1 cellular context compared by ENCODE assay signal in the genomic region with DNA sequence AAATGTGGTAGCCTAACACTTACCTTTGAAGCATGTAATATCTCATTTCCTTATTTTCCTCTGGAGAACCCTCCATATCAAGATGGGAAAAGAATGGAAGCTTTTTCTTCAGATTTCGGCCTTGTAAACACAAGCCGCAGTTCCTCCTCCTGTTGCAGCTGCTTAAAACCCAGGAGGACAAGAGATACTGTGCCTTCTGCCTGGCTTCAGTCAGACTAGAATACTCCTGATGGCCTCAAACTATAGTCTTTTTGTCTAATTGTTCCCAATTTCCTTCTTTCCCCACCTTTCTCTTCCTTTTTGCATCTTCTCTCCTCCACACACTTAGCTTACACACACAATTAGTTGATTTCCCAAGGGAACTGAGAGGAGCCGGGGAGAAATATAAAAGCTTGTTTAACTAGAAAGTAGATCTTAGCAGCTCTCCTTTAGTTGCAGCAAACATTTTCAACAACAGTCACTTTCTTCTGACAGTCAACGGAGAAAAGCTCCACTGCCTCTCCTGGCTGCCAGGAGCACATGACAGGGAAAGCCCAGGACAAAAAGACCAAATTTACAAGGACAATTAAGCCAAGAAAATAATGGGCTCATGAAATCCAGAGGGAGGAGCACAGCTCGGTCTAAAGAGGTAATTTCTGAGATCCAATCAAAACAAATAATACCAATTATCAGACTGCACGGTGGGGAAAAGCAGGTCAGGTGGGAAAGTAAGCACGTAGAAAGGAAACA.
TF ChIP-seq lines count a peak whose summit lies in the region.

No MANE protein-coding gene starts in this region.

TF ChIP-seq in HEK293, 187 proteins besides CTCF, POLR2A, EP300 and RAD21 (continued from another document):
- TF ChIP-seq, protein P1, sequence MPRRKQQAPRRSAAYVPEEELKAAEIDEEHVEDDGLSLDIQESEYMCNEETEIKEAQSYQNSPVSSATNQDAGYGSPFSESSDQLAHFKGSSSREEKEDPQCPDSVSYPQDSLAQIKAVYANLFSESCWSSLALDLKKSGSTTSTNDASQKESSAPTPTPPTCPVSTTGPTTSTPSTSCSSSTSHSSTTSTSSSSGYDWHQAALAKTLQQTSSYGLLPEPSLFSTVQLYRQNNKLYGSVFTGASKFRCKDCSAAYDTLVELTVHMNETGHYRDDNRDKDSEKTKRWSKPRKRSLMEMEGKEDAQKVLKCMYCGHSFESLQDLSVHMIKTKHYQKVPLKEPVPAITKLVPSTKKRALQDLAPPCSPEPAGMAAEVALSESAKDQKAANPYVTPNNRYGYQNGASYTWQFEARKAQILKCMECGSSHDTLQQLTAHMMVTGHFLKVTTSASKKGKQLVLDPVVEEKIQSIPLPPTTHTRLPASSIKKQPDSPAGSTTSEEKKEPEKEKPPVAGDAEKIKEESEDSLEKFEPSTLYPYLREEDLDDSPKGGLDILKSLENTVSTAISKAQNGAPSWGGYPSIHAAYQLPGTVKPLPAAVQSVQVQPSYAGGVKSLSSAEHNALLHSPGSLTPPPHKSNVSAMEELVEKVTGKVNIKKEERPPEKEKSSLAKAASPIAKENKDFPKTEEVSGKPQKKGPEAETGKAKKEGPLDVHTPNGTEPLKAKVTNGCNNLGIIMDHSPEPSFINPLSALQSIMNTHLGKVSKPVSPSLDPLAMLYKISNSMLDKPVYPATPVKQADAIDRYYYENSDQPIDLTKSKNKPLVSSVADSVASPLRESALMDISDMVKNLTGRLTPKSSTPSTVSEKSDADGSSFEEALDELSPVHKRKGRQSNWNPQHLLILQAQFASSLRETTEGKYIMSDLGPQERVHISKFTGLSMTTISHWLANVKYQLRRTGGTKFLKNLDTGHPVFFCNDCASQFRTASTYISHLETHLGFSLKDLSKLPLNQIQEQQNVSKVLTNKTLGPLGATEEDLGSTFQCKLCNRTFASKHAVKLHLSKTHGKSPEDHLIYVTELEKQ (tag by site-specific recombination; IDR thresholded peaks at IDR 0.05; ENCODE audit: borderline replicate concordance) = no peak
- TF ChIP-seq, protein P2, sequence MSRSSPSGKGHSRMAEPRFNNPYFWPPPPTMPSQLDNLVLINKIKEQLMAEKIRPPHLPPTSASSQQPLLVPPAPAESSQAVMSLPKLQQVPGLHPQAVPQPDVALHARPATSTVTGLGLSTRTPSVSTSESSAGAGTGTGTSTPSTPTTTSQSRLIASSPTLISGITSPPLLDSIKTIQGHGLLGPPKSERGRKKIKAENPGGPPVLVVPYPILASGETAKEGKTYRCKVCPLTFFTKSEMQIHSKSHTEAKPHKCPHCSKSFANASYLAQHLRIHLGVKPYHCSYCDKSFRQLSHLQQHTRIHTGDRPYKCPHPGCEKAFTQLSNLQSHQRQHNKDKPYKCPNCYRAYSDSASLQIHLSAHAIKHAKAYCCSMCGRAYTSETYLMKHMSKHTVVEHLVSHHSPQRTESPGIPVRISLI (tag by site-specific recombination; IDR thresholded peaks at IDR 0.05) = no peak
- TF ChIP-seq ZBTB17 (tag by site-specific recombination; IDR thresholded peaks at IDR 0.05) (peak; percentile 67), ZBTB8A (tag by site-specific recombination; IDR thresholded peaks at IDR 0.05) (0 out of 2 replicates have a peak, but pooled peaks have one; percentile 23), GLI4 (tag by site-specific recombination; IDR thresholded peaks at IDR 0.05) (no peak)
- TF ChIP-seq, protein P3, sequence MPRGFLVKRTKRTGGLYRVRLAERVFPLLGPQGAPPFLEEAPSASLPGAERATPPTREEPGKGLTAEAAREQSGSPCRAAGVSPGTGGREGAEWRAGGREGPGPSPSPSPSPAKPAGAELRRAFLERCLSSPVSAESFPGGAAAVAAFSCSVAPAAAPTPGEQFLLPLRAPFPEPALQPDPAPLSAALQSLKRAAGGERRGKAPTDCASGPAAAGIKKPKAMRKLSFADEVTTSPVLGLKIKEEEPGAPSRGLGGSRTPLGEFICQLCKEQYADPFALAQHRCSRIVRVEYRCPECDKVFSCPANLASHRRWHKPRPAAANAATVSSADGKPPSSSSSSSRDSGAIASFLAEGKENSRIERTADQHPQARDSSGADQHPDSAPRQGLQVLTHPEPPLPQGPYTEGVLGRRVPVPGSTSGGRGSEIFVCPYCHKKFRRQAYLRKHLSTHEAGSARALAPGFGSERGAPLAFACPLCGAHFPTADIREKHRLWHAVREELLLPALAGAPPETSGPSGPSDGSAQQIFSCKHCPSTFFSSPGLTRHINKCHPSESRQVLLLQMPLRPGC (tag by site-specific recombination; IDR thresholded peaks at IDR 0.05) = no peak
- TF ChIP-seq, protein P4, sequence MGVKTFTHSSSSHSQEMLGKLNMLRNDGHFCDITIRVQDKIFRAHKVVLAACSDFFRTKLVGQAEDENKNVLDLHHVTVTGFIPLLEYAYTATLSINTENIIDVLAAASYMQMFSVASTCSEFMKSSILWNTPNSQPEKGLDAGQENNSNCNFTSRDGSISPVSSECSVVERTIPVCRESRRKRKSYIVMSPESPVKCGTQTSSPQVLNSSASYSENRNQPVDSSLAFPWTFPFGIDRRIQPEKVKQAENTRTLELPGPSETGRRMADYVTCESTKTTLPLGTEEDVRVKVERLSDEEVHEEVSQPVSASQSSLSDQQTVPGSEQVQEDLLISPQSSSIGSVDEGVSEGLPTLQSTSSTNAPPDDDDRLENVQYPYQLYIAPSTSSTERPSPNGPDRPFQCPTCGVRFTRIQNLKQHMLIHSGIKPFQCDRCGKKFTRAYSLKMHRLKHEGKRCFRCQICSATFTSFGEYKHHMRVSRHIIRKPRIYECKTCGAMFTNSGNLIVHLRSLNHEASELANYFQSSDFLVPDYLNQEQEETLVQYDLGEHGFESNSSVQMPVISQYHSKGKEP (tag by site-specific recombination; IDR thresholded peaks at IDR 0.05) = no peak
